In genomic region chr10:125160856-125161569, GRCh38 we compare ENCODE assay signal across 8 cellular contexts. TPM values are rescaled to one million over a fixed set of nuclear protein-coding genes. Genes with fewer than 3 reads are reported as not detected.
DNase-seq lines count a peak whose midpoint lies in the region; TF ChIP-seq lines count a peak whose summit lies in the region.

No MANE protein-coding gene starts in this region.

- peak overlapping the region; percentile 99 to 100 for H3K27ac ChIP-seq in tibial artery

- TF ChIP-seq CTCF in WI38 (IDR thresholded peaks at IDR 0.05; ENCODE audit: low read depth, low read length) (no peak), tibial artery (IDR thresholded peaks at IDR 0.05) (peak; percentile 47 to 48)

- intact Hi-C loops in tibial artery (cut with DNase I; ENCODE audit: low total_unique reads) = loop anchor here (2.0 to 10.0 kb wide), 3 partner anchors 78 to 246 kb away; no protein-coding TSS in a partner anchor

- DNase-seq in 8988T (peak; percentile 92), ELR (ENCODE audit: low read depth) (peak; percentile 92), NCI-H1436 treated with DMSO at 0.1 percent for 48 hours (lab: John Stamatoyannopoulos, UW) (peak; percentile 91), erythroblast (lab: John Stamatoyannopoulos, UW) (peak; percentile 82 to 88), mesenteric fat pad (ENCODE audit: low spot score) (peak; percentile 93), tibial artery (peak; percentile 91 to 92), RPMI8226 (no peak)

- H3K27me3 ChIP-seq in tibial artery = no peaks in the 10 kb centered on the region

- H3K4me3 ChIP-seq in WI38 (ENCODE audit: low read depth, low read length) (peak overlapping the region; percentile 69), tibial artery (peak overlapping the region; percentile 79 to 95)

- H3K4me1 ChIP-seq in tibial artery = peaks cover 0 to 29% (median 24%) of the 10 kb centered on the region in 4 donors

- no peak for TF ChIP-seq POLR2A in erythroblast (IDR thresholded peaks at IDR 0.05; ENCODE audit: low read length)

- no peaks in the 10 kb centered on the region for H3K36me3 ChIP-seq in tibial artery

- H3K9me3 ChIP-seq in tibial artery = no peaks in the 10 kb centered on the region

RNA-seq across cellular contexts. Expression of gene CTBP2, which starts 0.7 kb away (rescaled TPM):
- 56.5 TPM for total RNA-seq in mesenteric fat pad
